Comparison of ENCODE assay signal across 22 cellular contexts in the genomic region with DNA sequence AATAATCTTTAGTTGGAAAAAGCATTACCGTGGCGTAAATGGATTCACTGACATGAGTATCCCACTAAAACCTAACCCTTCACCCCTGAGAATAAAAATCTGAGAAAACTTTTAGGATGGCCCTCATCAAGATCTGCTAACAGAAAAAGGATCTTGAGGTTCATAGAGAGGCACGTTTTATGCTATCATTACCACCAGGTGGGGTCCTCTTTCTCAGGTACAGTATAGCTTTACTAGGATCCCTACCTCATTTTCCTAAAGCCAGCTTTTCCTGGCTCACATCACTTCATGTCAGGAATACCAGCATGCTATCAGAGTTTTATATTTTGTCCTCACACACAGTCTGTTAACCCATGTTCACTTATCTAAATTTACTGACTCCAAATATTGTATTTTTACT.
"Had no signal": no experiment of that assay in that cellular context is flagged by ENCODE, and none has a peak within 500 bp of the region (broad histone marks: within the 10 kb centered on the region; RNA-seq: fewer than 3 reads in every experiment).

No MANE protein-coding gene starts in this region.

- H3K4me3 ChIP-seq: esophagus muscularis mucosa, hepatocyte, right lobe of liver, skin epidermis, thyroid gland had no signal

- H3K9me3 ChIP-seq: right lobe of liver, thyroid gland had no signal

- H3K4me1 ChIP-seq: esophagus muscularis mucosa, parathyroid adenoma, right lobe of liver, thyroid gland had no signal

- H3K79me2 ChIP-seq: hepatocyte, parathyroid adenoma had no signal

- H3K4me1 Mint-ChIP-seq: activated T-helper 17 cell treated with anti-CD3 and anti-CD28 coated beads, Interleukin-2, amount 50 U/mL, for 72 hours had no signal

- H2AFZ ChIP-seq: hepatocyte, parathyroid adenoma had no signal

- H3K27me3 ChIP-seq: esophagus muscularis mucosa, hepatocyte, right lobe of liver, thyroid gland had no signal

- H3K4me2 ChIP-seq: hepatocyte had no signal

- H3K4me3 Mint-ChIP-seq: activated T-cell treated with anti-CD3 and anti-CD28 coated beads, Interleukin-2, amount 50 U/mL, for 24 hours; activated T-helper 17 cell treated with anti-CD3 and anti-CD28 coated beads, Interleukin-2, amount 50 U/mL, for 72 hours; natural killer cell treated with Interleukin-12 subunit alpha and Interleukin-12 subunit beta and Interleukin-15 and Interleukin-18, amount 100 ng/mL, for 72 hours; stimulated activated naive CD8-positive, alpha-beta T cell treated with anti-CD3 and anti-CD28 coated beads, Interleukin-15, Interleukin-2, amounts not matched to agents 100 ng/mL and 50 ng/mL, for 24 hours; T-helper 1 cell treated with Interleukin-12 subunit alpha and Interleukin-12 subunit beta and Interleukin-4 antibody, amounts not matched to agents 30 μg/mL and 1 μg/mL, for 36 hours had no signal

- H3K27me3 Mint-ChIP-seq: activated T-cell treated with anti-CD3 and anti-CD28 coated beads, Interleukin-2, amount 50 U/mL, for 24 hours; activated T-helper 17 cell treated with anti-CD3 and anti-CD28 coated beads, Interleukin-2, amount 50 U/mL, for 72 hours; natural killer cell treated with Interleukin-12 subunit alpha and Interleukin-12 subunit beta and Interleukin-15 and Interleukin-18, amount 100 ng/mL, for 72 hours; stimulated activated naive CD8-positive, alpha-beta T cell treated with anti-CD3 and anti-CD28 coated beads, Interleukin-15, Interleukin-2, amounts not matched to agents 100 ng/mL and 50 ng/mL, for 24 hours had no signal

- H3K27ac Mint-ChIP-seq: activated naive CD4-positive, alpha-beta T cell treated with anti-CD3 and anti-CD28 coated beads, Interleukin-2, amount 50 U/mL, for 72 hours; activated T-cell treated with anti-CD3 and anti-CD28 coated beads, Interleukin-2, amount 50 U/mL, for 24 hours; activated T-helper 17 cell treated with anti-CD3 and anti-CD28 coated beads, Interleukin-2, amount 50 U/mL, for 72 hours; natural killer cell treated with Interleukin-12 subunit alpha and Interleukin-12 subunit beta and Interleukin-15 and Interleukin-18, amount 100 ng/mL, for 72 hours; stimulated activated naive CD8-positive, alpha-beta T cell treated with anti-CD3 and anti-CD28 coated beads, Interleukin-15, Interleukin-2, amounts not matched to agents 100 ng/mL and 50 ng/mL, for 24 hours; T-helper 1 cell treated with Interleukin-12 subunit alpha and Interleukin-12 subunit beta and Interleukin-4 antibody, amounts not matched to agents 30 μg/mL and 1 μg/mL, for 36 hours had no signal

- DNase-seq: activated CD4-positive, alpha-beta T cell treated with anti-CD3 and anti-CD28 coated beads for 1 hour; activated CD8-positive, alpha-beta memory T cell treated with anti-CD3 and anti-CD28 coated beads for 24 hours; activated CD8-positive, alpha-beta memory T cell treated with anti-CD3 and anti-CD28 coated beads, Interleukin-2, amount 50 U/mL, for 4 hours; activated T-cell treated with anti-CD3 and anti-CD28 coated beads, Interleukin-2, amount 50 U/mL, for 24 hours; central memory CD4-positive, alpha-beta T cell; effector memory CD4-positive, alpha-beta T cell; glutamatergic neuron; left cardiac atrium; right lobe of liver; stimulated activated CD4-positive, alpha-beta T cell treated with anti-CD3 and anti-CD28 coated beads, Interleukin-1b, Interleukin-23, amount 100 ng/mL, for 48 hours; substantia nigra; thyroid gland had no signal

- H3K36me3 ChIP-seq: esophagus muscularis mucosa, right lobe of liver, thyroid gland had no signal

- ATAC-seq: activated naive CD4-positive, alpha-beta T cell treated with anti-CD3 and anti-CD28 coated beads, Interleukin-2, amount 50 U/mL, for 72 hours; activated T-helper 17 cell treated with anti-CD3 and anti-CD28 coated beads, Interleukin-2, amount 50 U/mL, for 72 hours; left cardiac atrium; natural killer cell treated with Interleukin-12 subunit alpha and Interleukin-12 subunit beta and Interleukin-15 and Interleukin-18, amount 100 ng/mL, for 72 hours; right lobe of liver had no signal

- H3K27ac ChIP-seq: esophagus muscularis mucosa, hepatocyte, parathyroid adenoma, right lobe of liver, skin epidermis, thyroid gland, VCaP had no signal

- H3K9ac ChIP-seq: parathyroid adenoma had no signal
